In genomic region chr10:5493698-5494097, GRCh38 we compare ENCODE assay signal across 22 cellular contexts. TPM values are rescaled to one million over a fixed set of nuclear protein-coding genes. Genes with fewer than 3 reads are reported as not detected.
"Had no signal": no experiment of that assay in that cellular context is flagged by ENCODE, and none has a peak within 500 bp of the region (broad histone marks: within the 10 kb centered on the region; RNA-seq: fewer than 3 reads in every experiment).

No MANE protein-coding gene starts in this region.

- H3K27ac ChIP-seq: brain microvascular endothelial cell had no signal

- H3K36me3 Mint-ChIP-seq: naive thymus-derived CD8-positive, alpha-beta T cell had no signal

- H3K4me3 Mint-ChIP-seq: dendritic cell treated with granulocyte-macrophage colony-stimulating factor and Interleukin-4, amounts not matched to agents 40 ng/mL and 50 ng/mL, for 4 days; naive thymus-derived CD8-positive, alpha-beta T cell had no signal

- H3K27ac Mint-ChIP-seq: activated naive CD4-positive, alpha-beta T cell treated with anti-CD3 and anti-CD28 coated beads, Interleukin-2, amount 50 U/mL, for 72 hours; dendritic cell treated with granulocyte-macrophage colony-stimulating factor and Interleukin-4, amounts not matched to agents 40 ng/mL and 50 ng/mL, for 4 days; naive thymus-derived CD8-positive, alpha-beta T cell had no signal

- H3K36me3 ChIP-seq: brain microvascular endothelial cell had no signal

- H3K4me3 ChIP-seq: lung, mucosa of descending colon had no signal

- DNase-seq: activated CD4-positive, alpha-beta T cell treated with anti-CD3 and anti-CD28 coated beads, Interleukin-2, amount 50 U/mL, for 4 hours; activated CD4-positive, CD25-positive, alpha-beta regulatory T cell treated with anti-CD3 and anti-CD28 coated beads, Interleukin-2, amount 50 U/mL, for 72 hours; activated T-cell treated with anti-CD3 and anti-CD28 coated beads, Interleukin-2, amount 50 U/mL, for 1 hour; amniotic stem cell; brain microvascular endothelial cell; cerebellar nuclear complex; erythroblast; hypothalamus; kidney glomerular epithelial cell; mucosa of descending colon; naive thymus-derived CD8-positive, alpha-beta T cell; nucleus accumbens; stimulated activated CD4-positive, alpha-beta T cell treated with anti-CD3 and anti-CD28 coated beads, Interleukin-12 subunit alpha, Interleukin-12 subunit beta, amount 100 ng/mL, for 4 hours; stimulated activated naive CD8-positive, alpha-beta T cell treated with anti-CD3 and anti-CD28 coated beads, Interleukin-15, Interleukin-2, amounts not matched to agents 100 U/mL and 50 U/mL, for 24 hours had no signal

- H3K27me3 ChIP-seq: brain microvascular endothelial cell had no signal

RNA-seq across cellular contexts. Expression of gene CALML5, which starts 5.7 kb away (rescaled TPM):
- total RNA-seq: activated naive CD4-positive, alpha-beta T cell treated with anti-CD3 and anti-CD28 coated beads, Interleukin-2, amount 50 U/mL, for 72 hours; glomerular endothelial cell; lung; mucosa of descending colon; naive thymus-derived CD8-positive, alpha-beta T cell; pulmonary artery endothelial cell; T-helper 2 cell treated with Interferon-gamma antibody and Interleukin-4, amounts not matched to agents 100 ng/mL and 5 ng/mL, for 36 hours; temporal lobe; urinary bladder had no signal
- polyA plus RNA-seq: lung; naive thymus-derived CD8-positive, alpha-beta T cell; urinary bladder had no signal

RNA-seq across cellular contexts. Expression of gene CALML3, which starts 31.1 kb away (rescaled TPM):
- total RNA-seq: activated naive CD4-positive, alpha-beta T cell treated with anti-CD3 and anti-CD28 coated beads, Interleukin-2, amount 50 U/mL, for 72 hours; glomerular endothelial cell; naive thymus-derived CD8-positive, alpha-beta T cell; pulmonary artery endothelial cell; T-helper 2 cell treated with Interferon-gamma antibody and Interleukin-4, amounts not matched to agents 100 ng/mL and 5 ng/mL, for 36 hours; temporal lobe; urinary bladder had no signal
- polyA plus RNA-seq: naive thymus-derived CD8-positive, alpha-beta T cell; urinary bladder had no signal
